8 cellular contexts compared by ENCODE assay signal in genomic region chr9:84139296-84140100, GRCh38.
DNase-seq lines count a peak whose midpoint lies in the region; ATAC-seq, FAIRE-seq and TF ChIP-seq lines count a peak whose summit lies in the region.

No MANE protein-coding gene starts in this region.

- peak overlapping the region; percentile 75 for H3K4me2 ChIP-seq in endothelial cell of umbilical vein (ENCODE audit: insufficient read depth, low read length)

- no peaks in the 10 kb centered on the region for H3K9me3 ChIP-seq in endothelial cell of umbilical vein (replicated peaks; ENCODE audit: control insufficient read depth, insufficient read depth, low read length)

- DNase-seq in activated T-cell treated with anti-CD3 and anti-CD28 coated beads, Interleukin-2, amount 50 U/mL, for 4 hours, result no peak
- no peak for DNase-seq in activated T-cell treated with anti-CD3 and anti-CD28 coated beads, Interleukin-2, amount 50 U/mL, for 1 hour
- DNase-seq in NCI-H748 (lab: John Stamatoyannopoulos, UW; ENCODE audit: unreplicated experiment), result peak; percentile 93
- DNase-seq in endothelial cell of umbilical vein (ENCODE audit: low read depth, low spot score), result peak; percentile 98
- peak; percentile 84 for DNase-seq in renal cortical epithelial cell (ENCODE audit: low read depth)
- no peak for DNase-seq in GOT3 (lab: John Stamatoyannopoulos, UW)
- DNase-seq in stimulated activated CD4-positive, alpha-beta T cell treated with anti-CD3 and anti-CD28 coated beads, Interleukin-2, amount 100 ng/mL, for 48 hours, result no peak
- no peak for DNase-seq in stimulated activated CD8-positive, alpha-beta memory T cell treated with anti-CD3 and anti-CD28 coated beads, Interleukin-4, amount 100 ng/mL, for 48 hours

- H3K79me2 ChIP-seq in endothelial cell of umbilical vein (ENCODE audit: control insufficient read depth, insufficient read depth, low read length), result no peaks in the 10 kb centered on the region

- no peak for TF ChIP-seq CTCF in endothelial cell of umbilical vein (IDR thresholded peaks at IDR 0.05; ENCODE audit: extremely low read depth in 1 of 2, insufficient read depth in 1 of 2, low read depth in 1 of 2, low read length in 2 of 2)

- no TSS peak for BruUV-seq in endothelial cell of umbilical vein (replicated peaks; lab: Mats Ljungman, UMichigan)

- peaks cover 9% of the 10 kb centered on the region for H3K4me1 Mint-ChIP-seq in activated T-cell treated with anti-CD3 and anti-CD28 coated beads, Interleukin-2, amount 50 U/mL, for 4 hours (ENCODE audit: low read depth)

- no peak for TF ChIP-seq POLR2A in endothelial cell of umbilical vein (IDR thresholded peaks at IDR 0.05; ENCODE audit: low read depth, low read length)

- peak; percentile 96 for FAIRE-seq in endothelial cell of umbilical vein (lab: Jason Lieb, UNC)

- CTCF ChIA-PET in endothelial cell of umbilical vein (lab: Charles Lee), result interaction anchor here (0.7 to 2.1 kb wide), 8 partner anchors 9 to 122 kb away, joined by 3 to 22 read pairs (median 5); no protein-coding TSS in a partner anchor

- H3K27me3 ChIP-seq in endothelial cell of umbilical vein (ENCODE audit: control insufficient read depth in 2 of 2, insufficient read depth in 2 of 2, low read length in 2 of 2), result no peaks in the 10 kb centered on the region

- peaks cover 60% of the 10 kb centered on the region for H3K27me3 Mint-ChIP-seq in activated T-cell treated with anti-CD3 and anti-CD28 coated beads, Interleukin-2, amount 50 U/mL, for 4 hours (ENCODE audit: low read depth)

- H2AFZ ChIP-seq in endothelial cell of umbilical vein (ENCODE audit: low read depth, low read length), result peak overlapping the region; percentile 69

- POLR2A ChIA-PET in endothelial cell of umbilical vein (lab: Charles Lee), result interaction anchor here (0.6 to 0.9 kb wide), 2 partner anchors 12 to 27 kb away, joined by 3 to 4 read pairs; no protein-coding TSS in a partner anchor

- H4K20me1 ChIP-seq in endothelial cell of umbilical vein (replicated peaks; ENCODE audit: control insufficient read depth, extremely low read depth, insufficient read depth, low read length), result no peaks in the 10 kb centered on the region

- no peaks in the 10 kb centered on the region for H3K9me3 Mint-ChIP-seq in activated T-cell treated with anti-CD3 and anti-CD28 coated beads, Interleukin-2, amount 50 U/mL, for 4 hours

- peak overlapping the region; percentile 39 for H3K4me3 Mint-ChIP-seq in activated T-cell treated with anti-CD3 and anti-CD28 coated beads, Interleukin-2, amount 50 U/mL, for 4 hours

- peaks cover 19% of the 10 kb centered on the region for H3K4me1 ChIP-seq in endothelial cell of umbilical vein (ENCODE audit: control insufficient read depth, extremely low read depth, insufficient read depth, low read length)

- intact Hi-C loops in endothelial cell of umbilical vein (cut with micrococcal nuclease), result loop anchor here (2.0 to 5.0 kb wide), 2 partner anchors 33 to 159 kb away; partner anchors contain the start of genes HNRNPK and RMI1

- H3K9ac ChIP-seq in endothelial cell of umbilical vein (replicated peaks; ENCODE audit: extremely low read depth, insufficient read depth, low read length), result peak overlapping the region; percentile 24

- no peaks in the 10 kb centered on the region for H3K9me1 ChIP-seq in endothelial cell of umbilical vein (replicated peaks; ENCODE audit: control insufficient read depth, extremely low read depth, insufficient read depth, low read length)

- peak overlapping the region in 1 of 3 experiments; percentile 39 for H3K4me3 ChIP-seq in endothelial cell of umbilical vein (replicated peaks in 1 of 3; ENCODE audit: insufficient read depth in 1 of 3, low read depth in 1 of 3, low read length in 3 of 3)

- H3K36me3 ChIP-seq in endothelial cell of umbilical vein (ENCODE audit: control insufficient read depth in 2 of 2, extremely low read depth in 1 of 2, insufficient read depth in 2 of 2, low read length in 2 of 2), result no peaks in the 10 kb centered on the region

- dilution Hi-C loops in endothelial cell of umbilical vein (cut with MboI; ENCODE audit: extremely low pct_ligation_motif_present, low sequenced_read_pairs), result no loop called here

- no peak for ATAC-seq in activated T-cell treated with anti-CD3 and anti-CD28 coated beads, Interleukin-2, amount 50 U/mL, for 4 hours

- peak overlapping the region; percentile 59 for H3K27ac ChIP-seq in endothelial cell of umbilical vein (ENCODE audit: insufficient read depth, low read depth, low read length)

- no peaks in the 10 kb centered on the region for H3K36me3 Mint-ChIP-seq in activated T-cell treated with anti-CD3 and anti-CD28 coated beads, Interleukin-2, amount 50 U/mL, for 4 hours (ENCODE audit: insufficient read depth)

TF ChIP-seq in endothelial cell of umbilical vein, 7 proteins besides CTCF, POLR2A, EP300 and RAD21:
- TF ChIP-seq MYC (IDR thresholded peaks at IDR 0.05; ENCODE audit: low read depth, low read length) (no peak), JUN (IDR thresholded peaks at IDR 0.05; ENCODE audit: borderline replicate concordance, insufficient read depth, insufficient read length, low read depth) (peak; percentile 15)

Comparison
In these comparisons a context has a peak if more than half of its experiments do, and no peak if none do; other contexts are left out.
1. DNase-seq: peak in NCI-H748 (single experiment), endothelial cell of umbilical vein (single experiment) and renal cortical epithelial cell (single experiment); none in activated T-cell treated with anti-CD3 and anti-CD28 coated beads, Interleukin-2, amount 50 U/mL, for 4 hours (single experiment), activated T-cell treated with anti-CD3 and anti-CD28 coated beads, Interleukin-2, amount 50 U/mL, for 1 hour (single experiment), GOT3 (single experiment), stimulated activated CD4-positive, alpha-beta T cell treated with anti-CD3 and anti-CD28 coated beads, Interleukin-2, amount 100 ng/mL, for 48 hours (0 of 2) and stimulated activated CD8-positive, alpha-beta memory T cell treated with anti-CD3 and anti-CD28 coated beads, Interleukin-4, amount 100 ng/mL, for 48 hours (single experiment).